Comparison of ENCODE assay signal across 8 cellular contexts in genomic region chr7:121395961-121396757, GRCh38. TPM values are rescaled to one million over a fixed set of nuclear protein-coding genes. Genes with fewer than 3 reads are reported as not detected.
DNase-seq lines count a peak whose midpoint lies in the region; ATAC-seq and TF ChIP-seq lines count a peak whose summit lies in the region.

TSS of gene FAM3C (minus strand) at chr7:121396308. CDS start at chr7:121382969, 13,339 bp downstream.

- H3K9ac ChIP-seq in stomach smooth muscle (ENCODE audit: low read length in 2 of 2) = peak within 1 kb of the TSS; percentile 69 to 83

- no peaks in the 10 kb centered on the region for H3K27me3 Mint-ChIP-seq in neural crest cell (ENCODE audit: low read depth)

- H3K27me3 ChIP-seq in RWPE2 (ENCODE audit: insufficient read depth, poor library complexity, severe bottlenecking) (no peaks in the 10 kb centered on the region), stomach smooth muscle (ENCODE audit: control insufficient read depth in 1 of 2, insufficient read depth in 2 of 2, low read length in 2 of 2) (no peaks in the 10 kb centered on the region)

- H3K36me3 ChIP-seq in RWPE2 (ENCODE audit: low read depth) (peaks cover 22% of the 10 kb centered on the region), stomach smooth muscle (ENCODE audit: control insufficient read depth in 2 of 2, insufficient read depth in 2 of 2, low read length in 2 of 2) (no peaks in the 10 kb centered on the region)

- peak within 1 kb of the TSS; percentile 45 for H3K27ac ChIP-seq in RWPE2 (ENCODE audit: poor library complexity, severe bottlenecking)
- no peak within 1 kb of the TSS for H3K27ac ChIP-seq in stomach smooth muscle (ENCODE audit: low read length)

- peaks cover 8% of the 10 kb centered on the region for H3K9me3 Mint-ChIP-seq in neural crest cell

- H3K27ac Mint-ChIP-seq in neural crest cell (ENCODE audit: unreplicated experiment) = peak within 1 kb of the TSS; percentile 94

- DNase-seq in ELR (ENCODE audit: low read depth) (peak; percentile 91), GOT3 (lab: John Stamatoyannopoulos, UW) (peak; percentile 75), RWPE2 (ENCODE audit: low spot score) (peak; percentile 90), fibroblast of villous mesenchyme (ENCODE audit: low read depth) (peak; percentile 92), neural crest cell (ENCODE audit: low read depth, low spot score) (peak; percentile 90)
- peak; percentile 94 for DNase-seq in activated effector memory CD4-positive, alpha-beta T cell treated with anti-CD3 and anti-CD28 coated beads, Interleukin-2, amount 50 U/mL, for 16 hours

- H3K4me1 ChIP-seq in RWPE2 (ENCODE audit: insufficient read depth, poor library complexity, severe bottlenecking) = peaks cover 11% of the 10 kb centered on the region
- no peaks in the 10 kb centered on the region for H3K4me1 ChIP-seq in stomach smooth muscle (ENCODE audit: control insufficient read depth, insufficient read depth, low read length)

- peak; percentile 91 for TF ChIP-seq CTCF in LNCAP (IDR thresholded peaks at IDR 0.05)
- TF ChIP-seq CTCF in RWPE2 (IDR thresholded peaks at IDR 0.05; ENCODE audit: poor library complexity, severe bottlenecking) = peak; percentile 97
- peak; percentile 84 for TF ChIP-seq CTCF in fibroblast of villous mesenchyme (IDR thresholded peaks at IDR 0.05; ENCODE audit: insufficient read depth, low read depth, low read length)
- peak; percentile 95 for TF ChIP-seq CTCF in neural crest cell (conservative IDR thresholded peaks at IDR 0.05)

- peak within 1 kb of the TSS; percentile 90 for H3K4me3 ChIP-seq in RWPE2 (ENCODE audit: severe bottlenecking)
- H3K4me3 ChIP-seq in fibroblast of villous mesenchyme (ENCODE audit: low read depth, low read length) = peak within 1 kb of the TSS; percentile 84
- peak within 1 kb of the TSS; percentile 85 to 93 for H3K4me3 ChIP-seq in stomach smooth muscle (ENCODE audit: low read length in 2 of 2)

- peak; percentile 93 for ATAC-seq in RWPE2 (ENCODE audit: low read depth)

- peaks cover 40% of the 10 kb centered on the region for H3K4me1 Mint-ChIP-seq in neural crest cell

- H3K9me3 ChIP-seq in RWPE2 (ENCODE audit: severe bottlenecking) (no peaks in the 10 kb centered on the region), stomach smooth muscle (ENCODE audit: control insufficient read depth in 2 of 2, low read length in 2 of 2) (no peaks in the 10 kb centered on the region)

- H3K36me3 Mint-ChIP-seq in neural crest cell (ENCODE audit: low read depth) = peaks cover 12% of the 10 kb centered on the region

- H3K4me3 Mint-ChIP-seq in neural crest cell = peak within 1 kb of the TSS; percentile 95

RNA-seq across cellular contexts. Expression of gene FAM3C, which starts in this region (rescaled TPM):
- total RNA-seq in fibroblast of villous mesenchyme (18.7 and 35.8 TPM in 2 replicates), neural crest cell (47.5 and 49.1 TPM in 2 replicates)
